20 cellular contexts compared by ENCODE assay signal in genomic region chr9:113476511-113476916, GRCh38. TPM values are rescaled to one million over a fixed set of nuclear protein-coding genes. Genes with fewer than 3 reads are reported as not detected.
A peak's percentile ranks its signal among the peaks of the same experiment; 100 is the strongest.
DNase-seq lines count a peak whose midpoint lies in the region; ATAC-seq and TF ChIP-seq lines count a peak whose summit lies in the region.
"Had no signal": no experiment of that assay in that cellular context is flagged by ENCODE, and none has a peak within 500 bp of the region (broad histone marks: within the 10 kb centered on the region; RNA-seq: fewer than 3 reads in every experiment).

No MANE protein-coding gene starts in this region.

- POLR2A ChIA-PET in naive thymus-derived CD8-positive, alpha-beta T cell (lab: Charles Lee): no interaction called here

- peaks cover 17% of the 10 kb centered on the region for H3K27me3 Mint-ChIP-seq in osteocyte (ENCODE audit: unreplicated experiment)
- no peaks in the 10 kb centered on the region for H3K27me3 Mint-ChIP-seq in naive thymus-derived CD8-positive, alpha-beta T cell

- H3K27me3 ChIP-seq in right atrium auricular region: no peaks in the 10 kb centered on the region
- H3K27me3 ChIP-seq in mammary epithelial cell (ENCODE audit: insufficient read depth, low read length): no peaks in the 10 kb centered on the region

- CTCF ChIA-PET in mammary epithelial cell (lab: Charles Lee; ENCODE audit: low non-redundant PET): no interaction called here

- H4K20me1 ChIP-seq in mammary epithelial cell (ENCODE audit: insufficient read depth, low read length): no peaks in the 10 kb centered on the region

- H3K27ac Mint-ChIP-seq in osteocyte (ENCODE audit: unreplicated experiment): no peak overlapping the region
- peak overlapping the region in 1 of 10 donors; percentile 7 for H3K27ac Mint-ChIP-seq in naive thymus-derived CD8-positive, alpha-beta T cell
- H3K27ac Mint-ChIP-seq: B cell had no signal

- TF ChIP-seq CTCF in right atrium auricular region (IDR thresholded peaks at IDR 0.05): no peak
- TF ChIP-seq CTCF in osteocyte (IDR thresholded peaks at IDR 0.05): no peak
- no peak for TF ChIP-seq CTCF in mammary epithelial cell (conservative IDR thresholded peaks at IDR 0.05 in 1 of 2, IDR thresholded peaks at IDR 0.05 in 1 of 2; ENCODE audit: extremely low read depth in 1 of 2, insufficient read depth in 1 of 2, low read depth in 1 of 2, low read length in 2 of 2)

- no peak overlapping the region for H3K4me2 ChIP-seq in mammary epithelial cell (ENCODE audit: insufficient read depth, low read depth, low read length)

- H3K9me3 Mint-ChIP-seq in osteocyte (ENCODE audit: unreplicated experiment): peaks cover 9% of the 10 kb centered on the region
- H3K9me3 Mint-ChIP-seq in naive thymus-derived CD8-positive, alpha-beta T cell: no peaks in the 10 kb centered on the region

- H3K9me3 ChIP-seq in right atrium auricular region (no peaks in the 10 kb centered on the region), mammary epithelial cell (replicated peaks; ENCODE audit: insufficient read depth, low read length) (no peaks in the 10 kb centered on the region)

- H3K4me1 ChIP-seq in right atrium auricular region (peaks cover 0 to 55% of the 10 kb centered on the region in 2 donors), mammary epithelial cell (ENCODE audit: insufficient read depth, low read length) (no peaks in the 10 kb centered on the region)

- DNase-seq in right atrium auricular region (ENCODE audit: low spot score) (no peak), Right ventricle myocardium superior (no peak), islet precursor cell (peak; percentile 45), osteocyte (ENCODE audit: extremely low spot score, unreplicated experiment) (peak; percentile 70), ureter (ENCODE audit: low spot score) (peak; percentile 13), RPMI8226 (no peak), mammary epithelial cell (no peak)
- no peak for DNase-seq in naive thymus-derived CD8-positive, alpha-beta T cell
- DNase-seq: DMS53; EL; GF-D8; H7; KBM-7; NCI-H1105; NCI-H146; NCI-H2029; NCI-H2227 treated with DMSO at 0.1 percent for 48 hours; NCI-H510A; NK-92 treated with Interleukin-12 subunit alpha and Interleukin-12 subunit beta, amount 100 ng/mL, for 24 hours had no signal

- no TSS peak for BruUV-seq in mammary epithelial cell (replicated peaks; lab: Mats Ljungman, UMichigan)

- WGBS in mammary epithelial cell (ENCODE audit: low coverage, missing lambda C conversion rate): 66% methylated on average over 4 of the region's 4 CpGs

- no peak overlapping the region for H3K9ac ChIP-seq in mammary epithelial cell (ENCODE audit: insufficient read depth, low read length)

- no peaks in the 10 kb centered on the region for H3K36me3 ChIP-seq in right atrium auricular region
- no peaks in the 10 kb centered on the region for H3K36me3 ChIP-seq in mammary epithelial cell (ENCODE audit: insufficient read depth, low read length)

- peaks cover 5% of the 10 kb centered on the region for H3K4me1 Mint-ChIP-seq in osteocyte (ENCODE audit: unreplicated experiment)
- peaks cover 10 to 35% (median 23%) of the 10 kb centered on the region in 4 donors for H3K4me1 Mint-ChIP-seq in naive thymus-derived CD8-positive, alpha-beta T cell
- H3K4me1 Mint-ChIP-seq: B cell had no signal

- H3K27ac ChIP-seq in right atrium auricular region: peak overlapping the region; percentile 48 to 69
- H3K27ac ChIP-seq in mammary epithelial cell (ENCODE audit: insufficient read depth, low read depth, low read length): no peak overlapping the region

- H3K4me3 Mint-ChIP-seq in osteocyte (ENCODE audit: unreplicated experiment): no peak overlapping the region
- H3K4me3 Mint-ChIP-seq in naive thymus-derived CD8-positive, alpha-beta T cell: no peak overlapping the region
- H3K4me3 Mint-ChIP-seq: B cell had no signal

- dilution Hi-C loops in mammary epithelial cell (cut with HindIII; ENCODE audit: low sequenced_read_pairs): loop anchor here (5.0 kb wide), 1 partner anchor 51 kb away; no protein-coding TSS in a partner anchor

- ATAC-seq in Right ventricle myocardium superior (ENCODE audit: poor library complexity): no peak
- ATAC-seq in naive thymus-derived CD8-positive, alpha-beta T cell: no peak

- in situ Hi-C loops in mammary epithelial cell (cut with MboI; ENCODE audit: low sequenced_read_pairs in 2 of 2): no loop called here

- H3K4me3 ChIP-seq in right atrium auricular region (no peak overlapping the region), mammary epithelial cell (replicated peaks in 1 of 3; ENCODE audit: insufficient read depth in 1 of 3, low read depth in 2 of 3, low read length in 3 of 3) (no peak overlapping the region)

- no peak overlapping the region for H2AFZ ChIP-seq in mammary epithelial cell (ENCODE audit: low read depth, low read length)

- H3K36me3 Mint-ChIP-seq in osteocyte (ENCODE audit: unreplicated experiment): no peaks in the 10 kb centered on the region
- H3K36me3 Mint-ChIP-seq in naive thymus-derived CD8-positive, alpha-beta T cell: no peaks in the 10 kb centered on the region

- intact Hi-C loops in Right ventricle myocardium superior (cut with DNase I): no loop called here
- intact Hi-C loops in mammary epithelial cell (cut with micrococcal nuclease): no loop called here

- H3K79me2 ChIP-seq in mammary epithelial cell (ENCODE audit: insufficient read depth, low read length): no peaks in the 10 kb centered on the region

RNA-seq across cellular contexts. Expression of gene RGS3, which starts 13.0 kb away (rescaled TPM):
- total RNA-seq in right atrium auricular region: 100 to 1,000 TPM; 112 to 184 TPM
- total RNA-seq in Right ventricle myocardium superior: 138 TPM
- 53.8 and 67.8 TPM in 2 replicates for total RNA-seq in osteocyte
- 57.9 TPM for total RNA-seq in ureter
- 10 to 100 TPM; 52.2 to 63.5 TPM for total RNA-seq in mammary epithelial cell
- polyA plus RNA-seq in mammary epithelial cell: 48.0 TPM
- polyA minus RNA-seq in mammary epithelial cell: 48.2 TPM
- 10 to 100 TPM; 27.8 to 29.5 TPM for total RNA-seq in naive thymus-derived CD8-positive, alpha-beta T cell
- 10 to 100 TPM; 17.9 to 33.4 (median 26.1) TPM for polyA plus RNA-seq in naive thymus-derived CD8-positive, alpha-beta T cell

Comparison
In these comparisons a context has a peak if more than half of its experiments do, and no peak if none do; other contexts are left out.
1. DNase-seq: peak in islet precursor cell (single experiment), osteocyte (single experiment) and ureter (single experiment); none in right atrium auricular region (single experiment), Right ventricle myocardium superior (single experiment), RPMI8226 (single experiment), mammary epithelial cell (single experiment) and naive thymus-derived CD8-positive, alpha-beta T cell (0 of 10).